ENCODE assay signal across 20 cellular contexts in the genomic region with DNA sequence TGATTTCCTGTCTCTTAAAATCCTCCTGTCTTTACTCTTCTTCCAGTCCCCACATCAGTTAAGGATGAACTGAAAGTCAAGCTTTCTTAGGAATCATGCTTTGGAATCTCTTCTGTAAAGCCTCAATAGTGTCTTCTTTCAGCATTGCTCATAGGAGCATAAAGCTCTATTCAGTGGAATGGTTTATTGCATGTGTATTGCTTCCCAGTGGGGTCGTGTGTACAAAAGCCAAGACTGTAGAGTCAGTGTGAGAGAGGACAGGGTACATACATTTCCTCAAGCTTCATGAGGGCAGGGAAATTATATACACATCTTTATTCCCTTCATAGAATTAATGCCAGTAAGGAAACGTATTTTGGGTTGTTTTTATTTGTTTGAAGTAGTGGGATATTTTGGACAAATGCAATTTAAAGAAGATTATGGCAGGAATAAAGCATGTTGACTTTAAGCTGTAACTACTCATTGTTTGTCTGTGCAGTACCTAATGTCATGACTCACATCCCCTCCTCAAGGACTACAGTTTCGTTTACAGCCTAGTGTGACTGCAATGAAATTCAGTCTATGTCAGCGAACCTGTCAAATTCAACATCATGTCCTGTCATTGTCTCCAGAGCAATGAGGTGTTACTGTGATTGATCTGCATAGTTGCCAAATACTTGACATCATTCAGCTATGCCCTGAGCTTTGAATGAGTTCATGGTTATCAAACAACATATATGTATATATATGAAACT.
DNase-seq lines count a peak whose midpoint lies in the region; ATAC-seq, FAIRE-seq and TF ChIP-seq lines count a peak whose summit lies in the region.
"Had no signal": no experiment of that assay in that cellular context is flagged by ENCODE, and none has a peak within 500 bp of the region (broad histone marks: within the 10 kb centered on the region; RNA-seq: fewer than 3 reads in every experiment).

No MANE protein-coding gene starts in this region.

- H3K9me3 Mint-ChIP-seq in endothelial cell (ENCODE audit: unreplicated experiment) (no peaks in the 10 kb centered on the region), Calu3 (ENCODE audit: low read depth, unreplicated experiment) (peaks cover 2% of the 10 kb centered on the region)
- H3K9me3 Mint-ChIP-seq: activated naive CD8-positive, alpha-beta T cell treated with anti-CD3 and anti-CD28 coated beads, Interleukin-2, amount 10 ng/mL, durations not matched to agents 7 days and 5 days had no signal

- no peak for ATAC-seq in Panc1
- ATAC-seq: activated CD4-positive, CD25-positive, alpha-beta regulatory T cell treated with anti-CD3 and anti-CD28 coated beads, Interleukin-2, amount 50 U/mL, for 24 hours had no signal

- H3K36me3 Mint-ChIP-seq in endothelial cell (ENCODE audit: low read depth, unreplicated experiment) (no peaks in the 10 kb centered on the region), Calu3 (ENCODE audit: insufficient read depth, unreplicated experiment) (no peaks in the 10 kb centered on the region)
- H3K36me3 Mint-ChIP-seq: activated naive CD8-positive, alpha-beta T cell treated with anti-CD3 and anti-CD28 coated beads, Interleukin-2, amount 10 ng/mL, durations not matched to agents 7 days and 5 days; CD8-positive, alpha-beta memory T cell; naive B cell had no signal

- POLR2A ChIA-PET in Panc1 (lab: Charles Lee) = no interaction called here

- H3K27me3 ChIP-seq in Panc1 (ENCODE audit: control insufficient read depth, insufficient read depth, low read length) = no peaks in the 10 kb centered on the region
- H3K27me3 ChIP-seq: brain microvascular endothelial cell, esophagus muscularis mucosa, SJCRH30 had no signal

- no peak overlapping the region for H3K4me3 ChIP-seq in Panc1 (ENCODE audit: low read depth in 2 of 2, low read length in 2 of 2)
- H3K4me3 ChIP-seq: esophagus muscularis mucosa, SJCRH30, thoracic aorta had no signal

- CTCF ChIA-PET in Panc1 (lab: Charles Lee) = no interaction called here
- CTCF ChIA-PET in Calu3 (lab: Charles Lee) = no interaction called here

- no peak overlapping the region for H3K4me3 Mint-ChIP-seq in endothelial cell (ENCODE audit: unreplicated experiment)
- no peak overlapping the region for H3K4me3 Mint-ChIP-seq in Calu3 (ENCODE audit: low read depth, unreplicated experiment)
- H3K4me3 Mint-ChIP-seq: activated naive CD8-positive, alpha-beta T cell treated with anti-CD3 and anti-CD28 coated beads, Interleukin-2, amount 10 ng/mL, durations not matched to agents 7 days and 5 days; CD8-positive, alpha-beta memory T cell; naive B cell had no signal

- DNase-seq in HTR-8/SVneo (ENCODE audit: insufficient read length, low spot score) (no peak), Panc1 (ENCODE audit: low read depth, low spot score) (peak; percentile 55), endothelial cell (ENCODE audit: low spot score) (no peak), non-pigmented ciliary epithelial cell (ENCODE audit: low read depth) (peak; percentile 22), posterior cingulate gyrus (no peak), KG1 (lab: John Stamatoyannopoulos, UW) (no peak), NCI-H1694 treated with DMSO at 0.1 percent for 48 hours (lab: John Stamatoyannopoulos, UW) (no peak), Calu3 (no peak)
- DNase-seq: activated CD8-positive, alpha-beta memory T cell treated with anti-CD3 and anti-CD28 coated beads for 24 hours; activated naive CD8-positive, alpha-beta T cell treated with anti-CD3 and anti-CD28 coated beads, Interleukin-2, amount 10 ng/mL, durations not matched to agents 7 days and 5 days; brain microvascular endothelial cell; CD8-positive, alpha-beta memory T cell; head of caudate nucleus; Karpas-422; naive B cell; SJCRH30; T-helper 9 cell had no signal

- peak overlapping the region; percentile 81 for H3K27ac Mint-ChIP-seq in endothelial cell (ENCODE audit: unreplicated experiment)
- H3K27ac Mint-ChIP-seq in Calu3 (ENCODE audit: unreplicated experiment) = no peak overlapping the region
- H3K27ac Mint-ChIP-seq: activated naive CD8-positive, alpha-beta T cell treated with anti-CD3 and anti-CD28 coated beads, Interleukin-2, amount 10 ng/mL, durations not matched to agents 7 days and 5 days; CD8-positive, alpha-beta memory T cell; naive B cell had no signal

- H3K36me3 ChIP-seq in Panc1 (ENCODE audit: control insufficient read depth, insufficient read depth, low read length) = no peaks in the 10 kb centered on the region
- H3K36me3 ChIP-seq: brain microvascular endothelial cell, esophagus muscularis mucosa, SJCRH30, thoracic aorta had no signal

- BruUV-seq in Panc1 (replicated peaks; lab: Mats Ljungman, UMichigan) (no TSS peak), Calu3 (replicated peaks; lab: Mats Ljungman, UMichigan) (no TSS peak)

- no peaks in the 10 kb centered on the region for H3K4me1 ChIP-seq in Panc1 (ENCODE audit: control insufficient read depth, insufficient read depth, low read length)
- H3K4me1 ChIP-seq: esophagus muscularis mucosa, SJCRH30 had no signal

- TF ChIP-seq CTCF in Panc1 (IDR thresholded peaks at IDR 0.05) = no peak
- TF ChIP-seq CTCF in endothelial cell (IDR thresholded peaks at IDR 0.05; ENCODE audit: unreplicated experiment) = no peak
- TF ChIP-seq CTCF in Calu3 (IDR thresholded peaks at IDR 0.05; ENCODE audit: unreplicated experiment) = no peak

- H3K9me3 ChIP-seq in Panc1 (ENCODE audit: control insufficient read depth, insufficient read depth, low read depth, low read length) = no peaks in the 10 kb centered on the region
- H3K9me3 ChIP-seq: esophagus muscularis mucosa, SJCRH30, thoracic aorta had no signal

- in situ Hi-C loops in Panc1 (cut with HindIII; ENCODE audit: low pct_unique_long_range_greater_than_20kb, low sequenced_read_pairs) = no loop called here

- intact Hi-C loops in Panc1 (cut with micrococcal nuclease; ENCODE audit: unreplicated experiment) (no loop called here), posterior cingulate gyrus (cut with DNase I) (no loop called here), Calu3 (cut with micrococcal nuclease; ENCODE audit: unreplicated experiment) (no loop called here)

- H3K27me3 Mint-ChIP-seq in endothelial cell (ENCODE audit: unreplicated experiment) (no peaks in the 10 kb centered on the region), Calu3 (ENCODE audit: unreplicated experiment) (no peaks in the 10 kb centered on the region)
- H3K27me3 Mint-ChIP-seq: activated naive CD8-positive, alpha-beta T cell treated with anti-CD3 and anti-CD28 coated beads, Interleukin-2, amount 10 ng/mL, durations not matched to agents 7 days and 5 days; CD8-positive, alpha-beta memory T cell; naive B cell had no signal

- peak; percentile 74 for FAIRE-seq in HTR-8/SVneo (lab: Jason Lieb, UNC)

- H3K27ac ChIP-seq in Panc1 (ENCODE audit: low read length) = no peak overlapping the region
- H3K27ac ChIP-seq: brain microvascular endothelial cell, esophagus muscularis mucosa, SJCRH30, thoracic aorta had no signal

- H3K4me1 Mint-ChIP-seq in endothelial cell (ENCODE audit: unreplicated experiment) (peaks cover 2% of the 10 kb centered on the region), Calu3 (ENCODE audit: low read depth, unreplicated experiment) (no peaks in the 10 kb centered on the region)
- H3K4me1 Mint-ChIP-seq: activated naive CD8-positive, alpha-beta T cell treated with anti-CD3 and anti-CD28 coated beads, Interleukin-2, amount 10 ng/mL, durations not matched to agents 7 days and 5 days; CD8-positive, alpha-beta memory T cell; naive B cell had no signal

Comparison
In these comparisons a context has a peak if more than half of its experiments do, and no peak if none do; other contexts are left out.
1. DNase-seq: peak in Panc1 (single experiment) and non-pigmented ciliary epithelial cell (single experiment); none in HTR-8/SVneo (single experiment), endothelial cell (single experiment), posterior cingulate gyrus (0 of 10), KG1 (single experiment), NCI-H1694 treated with DMSO at 0.1 percent for 48 hours (single experiment) and Calu3 (single experiment).